In genomic region chr6:94251878-94252277, GRCh38 we compare ENCODE assay signal across 24 cellular contexts.
"Had no signal": no experiment of that assay in that cellular context is flagged by ENCODE, and none has a peak within 500 bp of the region (broad histone marks: within the 10 kb centered on the region; RNA-seq: fewer than 3 reads in every experiment).

No MANE protein-coding gene starts in this region.

- H3K36me3 ChIP-seq: MG63, Peyer's patch, SJSA1 had no signal

- H3K9ac ChIP-seq: SK-N-SH had no signal

- H3K4me2 ChIP-seq: SK-N-SH had no signal

- ATAC-seq: PC-3 had no signal

- H3K27ac ChIP-seq: Peyer's patch, SJSA1 had no signal

- H3K4me1 ChIP-seq: Peyer's patch, SJSA1 had no signal

- H3K4me3 ChIP-seq: MG63, Peyer's patch, SJSA1 had no signal

- H3K9me3 ChIP-seq: MG63, Peyer's patch, SK-N-SH had no signal

- DNase-seq: Kasumi-1, MG63, NCI-H1048, NCI-H1694, NCI-H187, NCI-H2029 treated with DMSO at 0.1 percent for 48 hours, NCI-H2107, NCI-H2171, NCI-H226, NCI-H446, NCI-H510A treated with DMSO at 0.1 percent for 48 hours, NCI-H524 treated with DMSO at 0.1 percent for 48 hours, NCI-H526 treated with DMSO at 0.1 percent for 48 hours, NCI-H748 treated with DMSO at 0.1 percent for 48 hours, NCI-H82, PC-3, Peyer's patch, Right ventricle myocardium superior, RPMI8226, SHP77 treated with DMSO at 0.1 percent for 48 hours, SK-N-SH, SW 1271, T-helper 1 cell had no signal

- H3K27me3 ChIP-seq: MG63, Peyer's patch, SJSA1 had no signal
